ENCODE assay signal across 9 cellular contexts in genomic region chr20:54980321-54980960, GRCh38.
A peak's percentile ranks its signal among the peaks of the same experiment; 100 is the strongest.
DNase-seq lines count a peak whose midpoint lies in the region; ATAC-seq and TF ChIP-seq lines count a peak whose summit lies in the region.
"Had no signal": no experiment of that assay in that cellular context is flagged by ENCODE, and none has a peak within 500 bp of the region (broad histone marks: within the 10 kb centered on the region; RNA-seq: fewer than 3 reads in every experiment).

No MANE protein-coding gene starts in this region.

- DNase-seq in SKM-1 treated with dmso at 0.1 percent for 144 hours (lab: John Stamatoyannopoulos, UW; ENCODE audit: unreplicated experiment) (peak; percentile 19), SKM-1 (lab: John Stamatoyannopoulos, UW; ENCODE audit: unreplicated experiment) (no peak), NCI-H69 (lab: John Stamatoyannopoulos, UW) (peak; percentile 67), erythroblast (lab: John Stamatoyannopoulos, UW) (peak; percentile 0 to 7), type B pancreatic cell (ENCODE audit: extremely low spot score, unreplicated experiment) (no peak)
- no peak for DNase-seq in central memory CD4-positive, alpha-beta T cell
- DNase-seq: MV-4-11 had no signal

- no peaks in the 10 kb centered on the region for H3K9me3 Mint-ChIP-seq in type B pancreatic cell

- H3K27ac Mint-ChIP-seq in type B pancreatic cell = no peak overlapping the region

- H3K4me1 Mint-ChIP-seq in type B pancreatic cell (ENCODE audit: unreplicated experiment) = peaks cover 8% of the 10 kb centered on the region

- H3K4me3 Mint-ChIP-seq in type B pancreatic cell = no peak overlapping the region

- peaks cover 4% of the 10 kb centered on the region for H3K27me3 Mint-ChIP-seq in type B pancreatic cell

- no peaks in the 10 kb centered on the region for H3K36me3 Mint-ChIP-seq in type B pancreatic cell

- TF ChIP-seq CTCF in type B pancreatic cell (conservative IDR thresholded peaks at IDR 0.05) = peak; percentile 72

- no peak for TF ChIP-seq POLR2A in erythroblast (IDR thresholded peaks at IDR 0.05; ENCODE audit: low read length)

- ATAC-seq in HG03039 (IDR thresholded peaks at IDR 0.05; ENCODE audit: unreplicated experiment) = no peak
- ATAC-seq in HG03442 (IDR thresholded peaks at IDR 0.05; ENCODE audit: unreplicated experiment) = no peak

Comparison
In these comparisons a context has a peak if more than half of its experiments do, and no peak if none do; other contexts are left out.
1. DNase-seq: peak in SKM-1 treated with dmso at 0.1 percent for 144 hours (single experiment), NCI-H69 (single experiment) and erythroblast (2 of 2); none in SKM-1 (single experiment), type B pancreatic cell (single experiment) and central memory CD4-positive, alpha-beta T cell (single experiment).